Comparison of ENCODE assay signal across 8 cellular contexts in genomic region chr5:76547242-76547890, GRCh38.
DNase-seq lines count a peak whose midpoint lies in the region; ATAC-seq and TF ChIP-seq lines count a peak whose summit lies in the region.

No MANE protein-coding gene starts in this region.

- ATAC-seq in HG03354 (IDR thresholded peaks at IDR 0.05; ENCODE audit: poor library complexity, severe bottlenecking, unreplicated experiment) (peak; percentile 55), upper lobe of left lung (ENCODE audit: low FRiP score in 2 of 2) (peak; percentile 69 to 74)

- no peak for TF ChIP-seq CTCF in right atrium auricular region (IDR thresholded peaks at IDR 0.05)
- no peak for TF ChIP-seq CTCF in upper lobe of left lung (IDR thresholded peaks at IDR 0.05)

- H3K4me3 ChIP-seq in right atrium auricular region (no peak overlapping the region), upper lobe of left lung (peak overlapping the region in 2 of 4 donors; percentile 13 to 21)

- H3K9me3 ChIP-seq in right atrium auricular region (no peaks in the 10 kb centered on the region), upper lobe of left lung (no peaks in the 10 kb centered on the region)

- DNase-seq in activated naive CD4-positive, alpha-beta T cell treated with Interleukin-2 at 50 U/mL for 16 hours: peak; percentile 47
- no peak for DNase-seq in activated naive CD4-positive, alpha-beta T cell (lab: John Stamatoyannopoulos, UW)
- DNase-seq in activated CD4-positive, alpha-beta T cell treated with anti-CD3 and anti-CD28 coated beads, Interleukin-2, amount 50 U/mL, for 4 hours: peak; percentile 12 to 15
- no peak for DNase-seq in right atrium auricular region (ENCODE audit: low spot score)
- DNase-seq in upper lobe of left lung: no peak
- no peak for DNase-seq in HuH-7.5 (ENCODE audit: low spot score)
- no peak for DNase-seq in posterior cingulate gyrus

- H3K4me1 ChIP-seq in right atrium auricular region: no peaks in the 10 kb centered on the region
- H3K4me1 ChIP-seq in upper lobe of left lung: peaks cover 24 to 39% (median 30%) of the 10 kb centered on the region in 4 donors

- 17 to 19% methylated on average over 4 of the region's 4 CpGs for WGBS in upper lobe of left lung, 2 donors

- TF ChIP-seq EP300 in upper lobe of left lung (IDR thresholded peaks at IDR 0.05): peak in 2 of 4 donors; percentile 53 to 59

- H3K36me3 ChIP-seq in right atrium auricular region: no peaks in the 10 kb centered on the region
- no peaks in the 10 kb centered on the region for H3K36me3 ChIP-seq in upper lobe of left lung

- no peaks in the 10 kb centered on the region for H3K27me3 ChIP-seq in right atrium auricular region
- H3K27me3 ChIP-seq in upper lobe of left lung: no peaks in the 10 kb centered on the region

- peak in 1 of 4 donors; percentile 60 for TF ChIP-seq POLR2A in upper lobe of left lung (IDR thresholded peaks at IDR 0.05)

- H3K27ac ChIP-seq in right atrium auricular region (peak overlapping the region; percentile 34 to 39), upper lobe of left lung (peak overlapping the region; percentile 19 to 71 (median 59))

- intact Hi-C loops in posterior cingulate gyrus (cut with DNase I): no loop called here

Comparison
In these comparisons a context has a peak if more than half of its experiments do, and no peak if none do; other contexts are left out.
1. DNase-seq: peak in activated naive CD4-positive, alpha-beta T cell treated with Interleukin-2 at 50 U/mL for 16 hours (single experiment) and activated CD4-positive, alpha-beta T cell treated with anti-CD3 and anti-CD28 coated beads, Interleukin-2, amount 50 U/mL, for 4 hours (2 of 2); none in activated naive CD4-positive, alpha-beta T cell (0 of 4), right atrium auricular region (single experiment), upper lobe of left lung (0 of 2), HuH-7.5 (single experiment) and posterior cingulate gyrus (0 of 10).